8 cellular contexts compared by ENCODE assay signal in genomic region chr16:54936979-54937672, GRCh38. TPM values are rescaled to one million over a fixed set of nuclear protein-coding genes. Genes with fewer than 3 reads are reported as not detected.
DNase-seq lines count a peak whose midpoint lies in the region; ATAC-seq, FAIRE-seq and TF ChIP-seq lines count a peak whose summit lies in the region.

No MANE protein-coding gene starts in this region.

- no peaks in the 10 kb centered on the region for H3K9me3 Mint-ChIP-seq in activated B cell treated with CpG ODN at 0.5 μM for 24 hours

- ATAC-seq in activated B cell treated with CpG ODN at 0.5 μM for 24 hours (ENCODE audit: low read depth), result no peak
- peak; percentile 61 for ATAC-seq in left ventricle myocardium superior
- ATAC-seq in HG03342 (IDR thresholded peaks at IDR 0.05; ENCODE audit: unreplicated experiment), result no peak
- ATAC-seq in HG02798 (IDR thresholded peaks at IDR 0.05; ENCODE audit: poor library complexity, unreplicated experiment), result no peak

- no peak for TF ChIP-seq POLR2A in GM12891 (IDR thresholded peaks at IDR 0.05; ENCODE audit: low read depth, low read length)

- peak overlapping the region; percentile 100 for H3K4me2 ChIP-seq in GM23248 (ENCODE audit: unreplicated experiment)

- peaks cover 2% of the 10 kb centered on the region for H3K36me3 Mint-ChIP-seq in activated B cell treated with CpG ODN at 0.5 μM for 24 hours (ENCODE audit: low read depth)

- peaks cover 74% of the 10 kb centered on the region for H3K27me3 Mint-ChIP-seq in activated B cell treated with CpG ODN at 0.5 μM for 24 hours

- H3K27ac Mint-ChIP-seq in activated B cell treated with CpG ODN at 0.5 μM for 24 hours, result no peak overlapping the region

- in situ Hi-C loops in GM23248 (cut with MboI), result loop anchor here (10.0 kb wide), 5 partner anchors 742 to 1382 kb away; no protein-coding TSS in a partner anchor

- H3K27ac ChIP-seq in GM23248 (peak overlapping the region; percentile 96), skeletal muscle tissue (ENCODE audit: low read depth, low read length) (peak overlapping the region; percentile 51)

- H3K4me3 ChIP-seq in GM23248 (peak overlapping the region; percentile 87), skeletal muscle tissue (ENCODE audit: low read length in 3 of 3) (peak overlapping the region; percentile 54 to 68 (median 67))

- H3K4me3 Mint-ChIP-seq in activated B cell treated with CpG ODN at 0.5 μM for 24 hours, result peak overlapping the region; percentile 15

- no peaks in the 10 kb centered on the region for H3K27me3 ChIP-seq in GM23248 (replicated peaks; ENCODE audit: insufficient read depth)
- peaks cover 31 to 43% (median 34%) of the 10 kb centered on the region in 3 donors for H3K27me3 ChIP-seq in skeletal muscle tissue (ENCODE audit: control insufficient read depth in 3 of 3, insufficient read depth in 3 of 3, low read length in 3 of 3)

- H3K9me3 ChIP-seq in GM23248 (ENCODE audit: low read depth) (no peaks in the 10 kb centered on the region), skeletal muscle tissue (ENCODE audit: control insufficient read depth in 3 of 3, low read length in 3 of 3) (no peaks in the 10 kb centered on the region)

- H3K9me2 ChIP-seq in GM23248 (ENCODE audit: insufficient read depth), result no peaks in the 10 kb centered on the region

- FAIRE-seq in GM12891 (lab: Jason Lieb, UNC), result no peak
- no peak for FAIRE-seq in urothelium cell line (lab: Jason Lieb, UNC)

- H3K4me1 Mint-ChIP-seq in activated B cell treated with CpG ODN at 0.5 μM for 24 hours, result peaks cover 20% of the 10 kb centered on the region

- DNase-seq in GM23248 (peak; percentile 93), activated B cell treated with CpG ODN at 0.5 μM for 24 hours (no peak), left ventricle myocardium superior (peak; percentile 68), GM12891 (ENCODE audit: insufficient read length, low spot score) (no peak), urothelium cell line (ENCODE audit: low spot score) (no peak)

- TF ChIP-seq CTCF in activated B cell treated with CpG ODN at 0.5 μM for 24 hours (IDR thresholded peaks at IDR 0.05), result no peak

- peaks cover 98% of the 10 kb centered on the region for H3K79me2 ChIP-seq in GM23248 (ENCODE audit: insufficient read depth)

- H3K9ac ChIP-seq in GM23248, result peak overlapping the region; percentile 96
- H3K9ac ChIP-seq in skeletal muscle tissue (ENCODE audit: low read depth in 1 of 3, low read length in 3 of 3), result peak overlapping the region in 2 of 3 donors; percentile 70 to 76

- intact Hi-C loops in activated B cell treated with CpG ODN at 0.5 μM for 24 hours (cut with micrococcal nuclease), result loop anchor here (5.0 kb wide), 1 partner anchor 1255 kb away; the partner anchor contains the start of gene GNAO1
- intact Hi-C loops in left ventricle myocardium superior (cut with micrococcal nuclease), result no loop called here

- peak overlapping the region; percentile 65 for H2AFZ ChIP-seq in GM23248

- H3F3A ChIP-seq in GM23248 (ENCODE audit: insufficient read depth), result no peaks in the 10 kb centered on the region

- H3K4me1 ChIP-seq in GM23248 (ENCODE audit: insufficient read depth) (peaks cover 21% of the 10 kb centered on the region), skeletal muscle tissue (ENCODE audit: control insufficient read depth in 3 of 3, insufficient read depth in 3 of 3, low read length in 3 of 3) (peaks cover 7 to 22% (median 9%) of the 10 kb centered on the region in 3 donors)

- CTCF ChIA-PET in activated B cell treated with CpG ODN at 0.5 μM for 24 hours (lab: Charles Lee), result no interaction called here

- H3K36me3 ChIP-seq in GM23248 (ENCODE audit: low read depth) (peaks cover 3% of the 10 kb centered on the region; the same call in 1 of the 2 replicates), skeletal muscle tissue (ENCODE audit: control insufficient read depth in 3 of 3, insufficient read depth in 3 of 3, low read length in 3 of 3) (peaks cover 0 to 7% (median 0%) of the 10 kb centered on the region in 3 donors)

- H4K20me1 ChIP-seq in GM23248 (ENCODE audit: insufficient read depth), result no peaks in the 10 kb centered on the region

- POLR2A ChIA-PET in activated B cell treated with CpG ODN at 0.5 μM for 24 hours (lab: Charles Lee), result no interaction called here

- 2% methylated on average over 35 to 37 of the region's 39 CpGs for WGBS in GM23248 (ENCODE audit: low coverage in 1 of 2, low lambda C conversion rate in 2 of 2, missing lambda C conversion rate in 2 of 2), 2 experiments

TF ChIP-seq in GM12891, 5 proteins besides CTCF, POLR2A, EP300 and RAD21:
- no peak for TF ChIP-seq POU2F2 (IDR thresholded peaks at IDR 0.05; ENCODE audit: low read depth, low read length)
- no peak for TF ChIP-seq POLR2AphosphoS5 (IDR thresholded peaks at IDR 0.05; ENCODE audit: low read depth, low read length)
- no peak for TF ChIP-seq SPI1 (IDR thresholded peaks at IDR 0.05; ENCODE audit: low read depth, low read length)
- TF ChIP-seq TAF1 (IDR thresholded peaks at IDR 0.05; ENCODE audit: low read depth, low read length), result no peak
- TF ChIP-seq PAX5 (IDR thresholded peaks at IDR 0.05; ENCODE audit: insufficient read depth, low read length, severe bottlenecking), result no peak
TF ChIP-seq in GM12891: peak in this region for 0.

RNA-seq across cellular contexts. Expression of gene IRX5, which starts 6.5 kb away (rescaled TPM):
- 13.9 and 20.6 TPM in 2 replicates for total RNA-seq in GM23248 (2014; rRNA removed; shearing (Covaris generic))
- polyA plus RNA-seq in GM23248 (2016; fragmentation: Nextera tagmentation; extraction: Ambion mirVana), result 2.9 and 3.6 TPM in 2 replicates
- total RNA-seq in activated B cell treated with CpG ODN at 0.5 μM for 24 hours (0.07 TPM in 1 of 2 replicates, not detected in the other), left ventricle myocardium superior (0.47 TPM), skeletal muscle tissue (2.1 TPM)
- not detected for polyA plus RNA-seq in GM12891 (2012; ENCODE audit: low read depth, missing spikeins)

Comparison
In these comparisons a context has a peak if more than half of its experiments do, and no peak if none do; other contexts are left out.
1. DNase-seq: peak in GM23248 (single experiment) and left ventricle myocardium superior (single experiment); none in activated B cell treated with CpG ODN at 0.5 μM for 24 hours (single experiment), GM12891 (single experiment) and urothelium cell line (single experiment).